18 cellular contexts compared by ENCODE assay signal in genomic region chr9:129241725-129242124, GRCh38.
DNase-seq lines count a peak whose midpoint lies in the region; ATAC-seq, FAIRE-seq and TF ChIP-seq lines count a peak whose summit lies in the region.
"Had no signal": no experiment of that assay in that cellular context is flagged by ENCODE, and none has a peak within 500 bp of the region (broad histone marks: within the 10 kb centered on the region; RNA-seq: fewer than 3 reads in every experiment).

No MANE protein-coding gene starts in this region.

- peaks cover 26% of the 10 kb centered on the region for H3K4me1 Mint-ChIP-seq in activated naive CD8-positive, alpha-beta T cell treated with anti-CD3 and anti-CD28 coated beads, Interleukin-2, amount 10 ng/mL, durations not matched to agents 7 days and 5 days
- H3K4me1 Mint-ChIP-seq in activated naive CD8-positive, alpha-beta T cell treated with anti-CD3 and anti-CD28 coated beads, Interleukin-2, amount 50 U/mL, for 24 hours = peaks cover 21% of the 10 kb centered on the region
- peaks cover 47% of the 10 kb centered on the region for H3K4me1 Mint-ChIP-seq in CD4-positive, alpha-beta T cell (ENCODE audit: low read depth)
- peaks cover 31% of the 10 kb centered on the region for H3K4me1 Mint-ChIP-seq in activated T-cell treated with anti-CD3 and anti-CD28 coated beads, Interleukin-2, amount 50 U/mL, for 72 hours (ENCODE audit: low read depth)

- no peak overlapping the region for H3K27ac ChIP-seq in CD4-positive, alpha-beta T cell (ENCODE audit: low read depth, low read length)
- H3K27ac ChIP-seq in kidney (ENCODE audit: low read depth in 2 of 2, low read length in 2 of 2) (no peak overlapping the region), psoas muscle (no peak overlapping the region)

- POLR2A ChIA-PET in activated naive CD8-positive, alpha-beta T cell treated with anti-CD3 and anti-CD28 coated beads, Interleukin-2, amount 10 ng/mL, durations not matched to agents 7 days and 5 days (lab: Charles Lee) = no interaction called here
- POLR2A ChIA-PET in CD4-positive, alpha-beta T cell (lab: Charles Lee) = no interaction called here

- H3K4me3 ChIP-seq in kidney (ENCODE audit: low read length in 2 of 2) = no peak overlapping the region
- no peak overlapping the region for H3K4me3 ChIP-seq in psoas muscle

- no peak for FAIRE-seq in kidney (lab: Jason Lieb, UNC)
- FAIRE-seq: GM12891, HTR-8/SVneo had no signal

- no peaks in the 10 kb centered on the region for H3K27me3 ChIP-seq in CD4-positive, alpha-beta T cell (ENCODE audit: control insufficient read depth, insufficient read depth, low read length)
- H3K27me3 ChIP-seq in psoas muscle (ENCODE audit: insufficient read depth in 3 of 3, low read length in 2 of 3) = peaks cover 0 to 2% (median 1%) of the 10 kb centered on the region in 3 donors

- TF ChIP-seq CTCF in CD4-positive, alpha-beta T cell (IDR thresholded peaks at IDR 0.05) = no peak
- no peak for TF ChIP-seq CTCF in kidney (IDR thresholded peaks at IDR 0.05; ENCODE audit: borderline replicate concordance, extremely low read depth, insufficient read depth)
- no peak for TF ChIP-seq CTCF in psoas muscle (IDR thresholded peaks at IDR 0.05)

- H3K4me1 ChIP-seq in kidney (ENCODE audit: control insufficient read depth in 1 of 2, insufficient read depth in 1 of 2, low read depth in 1 of 2, low read length in 2 of 2) (no peaks in the 10 kb centered on the region), psoas muscle (no peaks in the 10 kb centered on the region)

- peak; percentile 30 for DNase-seq in activated naive CD8-positive, alpha-beta T cell treated with anti-CD3 and anti-CD28 coated beads, Interleukin-2, amount 10 ng/mL, durations not matched to agents 7 days and 5 days
- DNase-seq in activated naive CD8-positive, alpha-beta T cell treated with anti-CD3 and anti-CD28 coated beads, Interleukin-2, amount 50 U/mL, for 24 hours = no peak
- no peak for DNase-seq in CD4-positive, alpha-beta T cell
- DNase-seq in kidney = peak; percentile 43
- peak; percentile 2 to 31 for DNase-seq in psoas muscle
- no peak for DNase-seq in GM19238 (ENCODE audit: insufficient read length, low spot score)
- DNase-seq in activated T-cell treated with anti-CD3 and anti-CD28 coated beads, Interleukin-2, amount 50 U/mL, for 72 hours = no peak
- DNase-seq: 8988T, C1 segment of cervical spinal cord, KBM-7, NCI-H1092, NCI-H446 treated with DMSO at 0.1 percent for 48 hours, NCI-H748 treated with DMSO at 0.1 percent for 48 hours, SHP77 treated with DMSO at 0.1 percent for 48 hours had no signal

- no peaks in the 10 kb centered on the region for H3K36me3 ChIP-seq in kidney (ENCODE audit: control insufficient read depth in 1 of 2, insufficient read depth in 2 of 2, low read length in 2 of 2)
- no peaks in the 10 kb centered on the region for H3K36me3 ChIP-seq in psoas muscle (ENCODE audit: insufficient read depth in 1 of 2, low read depth in 1 of 2)

- ATAC-seq in activated naive CD8-positive, alpha-beta T cell treated with anti-CD3 and anti-CD28 coated beads, Interleukin-2, amount 10 ng/mL, durations not matched to agents 7 days and 5 days (ENCODE audit: low read depth) = no peak
- no peak for ATAC-seq in activated naive CD8-positive, alpha-beta T cell treated with anti-CD3 and anti-CD28 coated beads, Interleukin-2, amount 50 U/mL, for 24 hours
- ATAC-seq in CD4-positive, alpha-beta T cell (ENCODE audit: poor library complexity) = no peak
- ATAC-seq in psoas muscle (no peak), GM18858 (IDR thresholded peaks at IDR 0.05; ENCODE audit: unreplicated experiment) (no peak)
- no peak for ATAC-seq in activated T-cell treated with anti-CD3 and anti-CD28 coated beads, Interleukin-2, amount 50 U/mL, for 72 hours (replicated peaks in 1 of 2)
- ATAC-seq: Panc1 had no signal

- H3K9me3 ChIP-seq in CD4-positive, alpha-beta T cell (ENCODE audit: control insufficient read depth, low read length) = no peaks in the 10 kb centered on the region
- H3K9me3 ChIP-seq in kidney (ENCODE audit: control insufficient read depth in 1 of 2, low read length in 2 of 2) = no peaks in the 10 kb centered on the region
- H3K9me3 ChIP-seq in psoas muscle = no peaks in the 10 kb centered on the region

- H3K27me3 Mint-ChIP-seq in activated naive CD8-positive, alpha-beta T cell treated with anti-CD3 and anti-CD28 coated beads, Interleukin-2, amount 10 ng/mL, durations not matched to agents 7 days and 5 days = no peaks in the 10 kb centered on the region
- no peaks in the 10 kb centered on the region for H3K27me3 Mint-ChIP-seq in activated naive CD8-positive, alpha-beta T cell treated with anti-CD3 and anti-CD28 coated beads, Interleukin-2, amount 50 U/mL, for 24 hours
- H3K27me3 Mint-ChIP-seq in CD4-positive, alpha-beta T cell = no peaks in the 10 kb centered on the region
- no peaks in the 10 kb centered on the region for H3K27me3 Mint-ChIP-seq in activated T-cell treated with anti-CD3 and anti-CD28 coated beads, Interleukin-2, amount 50 U/mL, for 72 hours (ENCODE audit: low read depth)

- H3K4me3 Mint-ChIP-seq in activated naive CD8-positive, alpha-beta T cell treated with anti-CD3 and anti-CD28 coated beads, Interleukin-2, amount 10 ng/mL, durations not matched to agents 7 days and 5 days = no peak overlapping the region
- no peak overlapping the region for H3K4me3 Mint-ChIP-seq in activated naive CD8-positive, alpha-beta T cell treated with anti-CD3 and anti-CD28 coated beads, Interleukin-2, amount 50 U/mL, for 24 hours
- H3K4me3 Mint-ChIP-seq in CD4-positive, alpha-beta T cell = no peak overlapping the region
- H3K4me3 Mint-ChIP-seq in activated T-cell treated with anti-CD3 and anti-CD28 coated beads, Interleukin-2, amount 50 U/mL, for 72 hours = no peak overlapping the region

- no peak overlapping the region for H3K27ac Mint-ChIP-seq in activated naive CD8-positive, alpha-beta T cell treated with anti-CD3 and anti-CD28 coated beads, Interleukin-2, amount 10 ng/mL, durations not matched to agents 7 days and 5 days
- H3K27ac Mint-ChIP-seq in activated naive CD8-positive, alpha-beta T cell treated with anti-CD3 and anti-CD28 coated beads, Interleukin-2, amount 50 U/mL, for 24 hours = no peak overlapping the region
- H3K27ac Mint-ChIP-seq in CD4-positive, alpha-beta T cell = peak overlapping the region; percentile 44
- no peak overlapping the region for H3K27ac Mint-ChIP-seq in activated T-cell treated with anti-CD3 and anti-CD28 coated beads, Interleukin-2, amount 50 U/mL, for 72 hours

- CTCF ChIA-PET in CD4-positive, alpha-beta T cell (lab: Charles Lee) = interaction anchor here (1.1 kb wide), 1 partner anchor 79 kb away, joined by 3 read pairs; no protein-coding TSS in a partner anchor

- H3K9ac ChIP-seq in kidney (ENCODE audit: low read length in 2 of 2) = no peak overlapping the region

- no peaks in the 10 kb centered on the region for H3K36me3 Mint-ChIP-seq in activated naive CD8-positive, alpha-beta T cell treated with anti-CD3 and anti-CD28 coated beads, Interleukin-2, amount 10 ng/mL, durations not matched to agents 7 days and 5 days
- H3K36me3 Mint-ChIP-seq in activated naive CD8-positive, alpha-beta T cell treated with anti-CD3 and anti-CD28 coated beads, Interleukin-2, amount 50 U/mL, for 24 hours (ENCODE audit: low read depth) = no peaks in the 10 kb centered on the region
- peaks cover 8% of the 10 kb centered on the region for H3K36me3 Mint-ChIP-seq in CD4-positive, alpha-beta T cell (ENCODE audit: low read depth)
- no peaks in the 10 kb centered on the region for H3K36me3 Mint-ChIP-seq in activated T-cell treated with anti-CD3 and anti-CD28 coated beads, Interleukin-2, amount 50 U/mL, for 72 hours (ENCODE audit: insufficient read depth in 2 of 2)

- WGBS in psoas muscle, 3 donors = 96 to 100% (median 100%) methylated on average over 2 of the region's 2 CpGs

- H3K9me3 Mint-ChIP-seq in activated naive CD8-positive, alpha-beta T cell treated with anti-CD3 and anti-CD28 coated beads, Interleukin-2, amount 10 ng/mL, durations not matched to agents 7 days and 5 days = no peaks in the 10 kb centered on the region
- H3K9me3 Mint-ChIP-seq in activated naive CD8-positive, alpha-beta T cell treated with anti-CD3 and anti-CD28 coated beads, Interleukin-2, amount 50 U/mL, for 24 hours = no peaks in the 10 kb centered on the region
- H3K9me3 Mint-ChIP-seq in CD4-positive, alpha-beta T cell = no peaks in the 10 kb centered on the region
- H3K9me3 Mint-ChIP-seq in activated T-cell treated with anti-CD3 and anti-CD28 coated beads, Interleukin-2, amount 50 U/mL, for 72 hours = no peaks in the 10 kb centered on the region

- intact Hi-C loops in CD4-positive, alpha-beta T cell (cut with DNase I, micrococcal nuclease) = no loop called here
- intact Hi-C loops in kidney (cut with DNase I) (no loop called here), psoas muscle (cut with DNase I) (loop anchor here in 1 of 2 donors (5.0 kb wide), 1 partner anchor 41 kb away; no protein-coding TSS in a partner anchor)

Comparison
In these comparisons a context has a peak if more than half of its experiments do, and no peak if none do; other contexts are left out.
1. DNase-seq: peak in activated naive CD8-positive, alpha-beta T cell treated with anti-CD3 and anti-CD28 coated beads, Interleukin-2, amount 10 ng/mL, durations not matched to agents 7 days and 5 days (single experiment), kidney (single experiment) and psoas muscle (2 of 2); none in activated naive CD8-positive, alpha-beta T cell treated with anti-CD3 and anti-CD28 coated beads, Interleukin-2, amount 50 U/mL, for 24 hours (single experiment), CD4-positive, alpha-beta T cell (0 of 10), GM19238 (single experiment) and activated T-cell treated with anti-CD3 and anti-CD28 coated beads, Interleukin-2, amount 50 U/mL, for 72 hours (0 of 2).